ENCODE assay signal across 8 cellular contexts in genomic region chr15:99928429-99928981, GRCh38.
DNase-seq lines count a peak whose midpoint lies in the region; ATAC-seq and TF ChIP-seq lines count a peak whose summit lies in the region.

No MANE protein-coding gene starts in this region.

- peak overlapping the region; percentile 48 for H3K27ac Mint-ChIP-seq in endothelial cell (ENCODE audit: unreplicated experiment)

- peak overlapping the region; percentile 87 for H3K4me3 Mint-ChIP-seq in endothelial cell (ENCODE audit: unreplicated experiment)

- peaks cover 11% of the 10 kb centered on the region for H3K4me1 Mint-ChIP-seq in endothelial cell (ENCODE audit: unreplicated experiment)

- H3K9me3 Mint-ChIP-seq in endothelial cell (ENCODE audit: unreplicated experiment) = no peaks in the 10 kb centered on the region

- peaks cover 17% of the 10 kb centered on the region for H3K27me3 Mint-ChIP-seq in endothelial cell (ENCODE audit: unreplicated experiment)

- DNase-seq in DMS79 treated with DMSO at 0.1 percent for 48 hours (lab: John Stamatoyannopoulos, UW) (peak; percentile 12), DMS79 (lab: John Stamatoyannopoulos, UW) (no peak), NCI-H2171 (lab: John Stamatoyannopoulos, UW) (peak; percentile 55), endothelial cell (ENCODE audit: low spot score) (peak; percentile 70), middle frontal gyrus (ENCODE audit: extremely low spot score, low spot score) (peak; percentile 69)
- peak; percentile 62 for DNase-seq in activated CD8-positive, alpha-beta memory T cell treated with anti-CD3 and anti-CD28 coated beads, Interleukin-2, amount 50 U/mL, for 24 hours (ENCODE audit: extremely low read depth)
- peak; percentile 72 to 73 for DNase-seq in stimulated activated CD8-positive, alpha-beta memory T cell treated with anti-CD3 and anti-CD28 coated beads, Interleukin-15, amount 100 ng/mL, for 48 hours (ENCODE audit: low read depth in 2 of 2)

- ATAC-seq in HG02759 (IDR thresholded peaks at IDR 0.05; ENCODE audit: unreplicated experiment) = peak; percentile 95

- peak; percentile 61 for TF ChIP-seq CTCF in endothelial cell (IDR thresholded peaks at IDR 0.05; ENCODE audit: unreplicated experiment)

- H3K36me3 Mint-ChIP-seq in endothelial cell (ENCODE audit: low read depth, unreplicated experiment) = no peaks in the 10 kb centered on the region
